ENCODE assay signal across 18 cellular contexts in genomic region chr12:118526255-118527095, GRCh38.
A peak's percentile ranks its signal among the peaks of the same experiment; 100 is the strongest.
DNase-seq lines count a peak whose midpoint lies in the region; ATAC-seq and TF ChIP-seq lines count a peak whose summit lies in the region.
"Had no signal": no experiment of that assay in that cellular context is flagged by ENCODE, and none has a peak within 500 bp of the region (broad histone marks: within the 10 kb centered on the region; RNA-seq: fewer than 3 reads in every experiment).

No MANE protein-coding gene starts in this region.

- WGBS in gastroesophageal sphincter (ENCODE audit: low coverage in 1 of 2), 2 donors: 52 to 65% methylated on average over 4 of the region's 6 CpGs

- no peaks in the 10 kb centered on the region for H4K20me1 ChIP-seq in BLaER1

- DNase-seq in NCI-H146 (lab: John Stamatoyannopoulos, UW): peak; percentile 95
- peak; percentile 34 for DNase-seq in mucosa of gallbladder (ENCODE audit: low spot score)
- no peak for DNase-seq in GM19240 (ENCODE audit: insufficient read length, low spot score)
- DNase-seq: BE2C; Caco-2; CD4-positive, alpha-beta T cell; GDM1; NCI-H1105; NCI-H1694; NCI-H2081; NCI-H446; NCI-H526 had no signal

- peak overlapping the region; percentile 56 for H3K4me2 ChIP-seq in BLaER1

- H3K4me3 ChIP-seq in BLaER1 (no peak overlapping the region), gastroesophageal sphincter (no peak overlapping the region)

- peaks cover 50% of the 10 kb centered on the region for H3K4me1 ChIP-seq in BLaER1
- H3K4me1 ChIP-seq in gastroesophageal sphincter: peaks cover 0 to 25% (median 7%) of the 10 kb centered on the region in 3 donors
- H3K4me1 ChIP-seq: BE2C, Caco-2 had no signal

- TF ChIP-seq POLR2A in gastroesophageal sphincter (IDR thresholded peaks at IDR 0.05): no peak

- H3K9ac ChIP-seq in BLaER1: no peak overlapping the region

- no peak for TF ChIP-seq EP300 in gastroesophageal sphincter (IDR thresholded peaks at IDR 0.05)

- TF ChIP-seq CTCF in gastroesophageal sphincter (IDR thresholded peaks at IDR 0.05): no peak

- H3K9me3 ChIP-seq in BLaER1 (no peaks in the 10 kb centered on the region), gastroesophageal sphincter (no peaks in the 10 kb centered on the region)
- H3K9me3 ChIP-seq: BE2C, Caco-2 had no signal

- H3K27me3 ChIP-seq in BLaER1 (no peaks in the 10 kb centered on the region), gastroesophageal sphincter (no peaks in the 10 kb centered on the region)

- ATAC-seq in gastroesophageal sphincter (peak; percentile 73), HG02973 (IDR thresholded peaks at IDR 0.05; ENCODE audit: unreplicated experiment) (no peak), GM19324 (IDR thresholded peaks at IDR 0.05; ENCODE audit: low FRiP score, unreplicated experiment) (no peak)
- ATAC-seq: SK-N-SH treated with all-trans-retinoic acid at 6 μM for 48 hours had no signal

- H3K36me3 ChIP-seq in BLaER1: no peaks in the 10 kb centered on the region
- no peaks in the 10 kb centered on the region for H3K36me3 ChIP-seq in gastroesophageal sphincter
- H3K36me3 ChIP-seq: BE2C had no signal

- H3K27ac ChIP-seq in BLaER1 (no peak overlapping the region), gastroesophageal sphincter (peak overlapping the region; percentile 49 to 70 (median 61))
- H3K27ac ChIP-seq: RWPE1 had no signal
